Comparison of ENCODE assay signal across 16 cellular contexts in the genomic region with DNA sequence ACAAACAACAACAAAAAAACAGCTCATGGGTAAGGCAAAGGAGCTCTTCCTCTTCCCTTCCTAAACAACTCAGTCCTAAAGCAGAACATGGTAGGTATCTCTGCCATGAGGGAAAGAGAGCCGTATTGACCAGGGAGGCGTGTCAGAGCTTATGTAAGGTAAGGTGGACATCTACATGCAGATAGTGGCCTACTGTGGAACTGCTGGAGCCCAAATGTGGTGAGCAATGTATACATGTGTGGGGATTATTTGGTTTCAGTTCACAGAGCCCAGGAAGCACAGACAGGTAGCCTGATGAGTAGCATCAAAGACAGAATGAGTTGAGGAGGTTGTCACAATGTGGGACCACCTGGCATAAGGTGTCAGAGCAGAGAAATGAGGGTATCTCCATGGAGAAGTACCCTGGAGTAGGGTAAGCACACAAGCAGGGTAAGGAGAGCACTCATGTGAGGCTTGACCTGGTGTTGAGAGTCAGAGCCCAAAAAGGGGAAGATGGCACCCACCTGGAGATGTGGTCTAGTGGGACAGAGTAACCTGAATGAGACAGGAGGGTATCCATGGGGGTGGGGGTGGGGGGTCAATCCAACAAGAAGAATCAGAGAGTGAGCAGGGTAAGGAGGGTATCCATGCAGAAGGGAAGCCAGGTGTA. TPM values are rescaled to one million over a fixed set of nuclear protein-coding genes. Genes with fewer than 3 reads are reported as not detected.
DNase-seq lines count a peak whose midpoint lies in the region; ATAC-seq, FAIRE-seq and TF ChIP-seq lines count a peak whose summit lies in the region.
"Had no signal": no experiment of that assay in that cellular context is flagged by ENCODE, and none has a peak within 500 bp of the region (broad histone marks: within the 10 kb centered on the region; RNA-seq: fewer than 3 reads in every experiment).

No MANE protein-coding gene starts in this region.

- no peak for ATAC-seq in natural killer cell
- ATAC-seq in natural killer cell treated with Interleukin-12 subunit alpha and Interleukin-12 subunit beta and Interleukin-15 and Interleukin-18, amount 100 ng/mL, for 72 hours, result no peak
- no peak for ATAC-seq in GM18868 (IDR thresholded peaks at IDR 0.05; ENCODE audit: unreplicated experiment)

- peak overlapping the region; percentile 11 for H3K4me2 ChIP-seq in keratinocyte (ENCODE audit: control insufficient read depth, extremely low read depth, insufficient read depth, low read depth, low read length)

- no peak overlapping the region for H3K4me3 Mint-ChIP-seq in natural killer cell
- no peak overlapping the region for H3K4me3 Mint-ChIP-seq in natural killer cell treated with Interleukin-12 subunit alpha and Interleukin-12 subunit beta and Interleukin-15 and Interleukin-18, amount 100 ng/mL, for 72 hours
- H3K4me3 Mint-ChIP-seq in activated CD4-positive, alpha-beta memory T cell treated with anti-CD3 and anti-CD28 coated beads for 36 hours, result no peak overlapping the region

- TF ChIP-seq POLR2A in spleen (IDR thresholded peaks at IDR 0.05), result no peak

- H3K36me3 ChIP-seq in keratinocyte (ENCODE audit: control insufficient read depth in 2 of 2, extremely low read depth in 1 of 2, insufficient read depth in 2 of 2, low read length in 2 of 2) (peaks cover 9 to 23% of the 10 kb centered on the region in 2 experiments), spleen (peaks cover 0 to 98% (median 49%) of the 10 kb centered on the region in 6 donors)

- H3K9me3 ChIP-seq in keratinocyte (ENCODE audit: control insufficient read depth, low read depth, low read length) (no peaks in the 10 kb centered on the region), spleen (peaks cover 0 to 19% (median 13%) of the 10 kb centered on the region in 8 donors)
- H3K9me3 ChIP-seq: tibial artery had no signal

- H3K9me3 Mint-ChIP-seq in natural killer cell, result no peaks in the 10 kb centered on the region
- H3K9me3 Mint-ChIP-seq in natural killer cell treated with Interleukin-12 subunit alpha and Interleukin-12 subunit beta and Interleukin-15 and Interleukin-18, amount 100 ng/mL, for 72 hours, result peaks cover 3% of the 10 kb centered on the region
- peaks cover 13% of the 10 kb centered on the region for H3K9me3 Mint-ChIP-seq in activated CD4-positive, alpha-beta memory T cell treated with anti-CD3 and anti-CD28 coated beads for 36 hours

- dilution Hi-C loops in keratinocyte (cut with MboI; ENCODE audit: extremely low pct_ligation_motif_present, low sequenced_read_pairs), result no loop called here

- peak overlapping the region; percentile 19 for H3K27ac ChIP-seq in keratinocyte (ENCODE audit: control insufficient read depth, insufficient read depth, low read length)
- H3K27ac ChIP-seq in spleen, result peak overlapping the region in 2 of 8 donors; percentile 16 to 40
- H3K27ac ChIP-seq: esophagus muscularis mucosa, psoas muscle, tibial artery, VCaP had no signal

- WGBS in spleen, 5 donors, result 84 to 96% (median 92%) methylated on average over 2 of the region's 2 CpGs

- no peak overlapping the region for H3K4me3 ChIP-seq in keratinocyte (ENCODE audit: control insufficient read depth in 2 of 3, extremely low read depth in 1 of 3, insufficient read depth in 2 of 3, low read depth in 1 of 3, low read length in 3 of 3)
- no peak overlapping the region for H3K4me3 ChIP-seq in spleen
- H3K4me3 ChIP-seq: esophagus muscularis mucosa, psoas muscle, tibial artery had no signal

- no peaks in the 10 kb centered on the region for H3K9me1 ChIP-seq in keratinocyte (ENCODE audit: control insufficient read depth, extremely low read depth, insufficient read depth, low read length)

- POLR2A ChIA-PET in activated CD4-positive, alpha-beta memory T cell treated with anti-CD3 and anti-CD28 coated beads for 36 hours (lab: Charles Lee), result no interaction called here

- FAIRE-seq in keratinocyte (lab: Jason Lieb, UNC) (peak; percentile 13), urothelium cell line (lab: Jason Lieb, UNC) (no peak)
- FAIRE-seq: colon, RCC 7860 had no signal

- H2AFZ ChIP-seq in keratinocyte (ENCODE audit: control insufficient read depth, low read length), result no peak overlapping the region

- peaks cover 2% of the 10 kb centered on the region for H4K20me1 ChIP-seq in keratinocyte (ENCODE audit: control insufficient read depth, extremely low read depth, insufficient read depth, low read length)

- intact Hi-C loops in natural killer cell (cut with micrococcal nuclease), result no loop called here
- intact Hi-C loops in activated CD4-positive, alpha-beta memory T cell treated with anti-CD3 and anti-CD28 coated beads for 36 hours (cut with micrococcal nuclease), result no loop called here
- intact Hi-C loops in spleen (cut with DNase I; ENCODE audit: low total_unique reads), result no loop called here

- H3K4me1 ChIP-seq in keratinocyte (ENCODE audit: control insufficient read depth, extremely low read depth, insufficient read depth, low read length) (peaks cover 6% of the 10 kb centered on the region), spleen (peaks cover 0 to 7% (median 0%) of the 10 kb centered on the region in 6 donors)
- H3K4me1 ChIP-seq: psoas muscle, tibial artery had no signal

- TF ChIP-seq CTCF in natural killer cell (IDR thresholded peaks at IDR 0.05) (no peak), keratinocyte (optimal IDR thresholded peaks at IDR 0.05 in 1 of 3, IDR thresholded peaks at IDR 0.05 in 1 of 3, conservative IDR thresholded peaks at IDR 0.05 in 1 of 3; ENCODE audit: extremely low read depth in 1 of 3, insufficient read depth in 2 of 3, low read length in 3 of 3) (no peak), spleen (IDR thresholded peaks at IDR 0.05 in 8 of 11, conservative IDR thresholded peaks at IDR 0.05 in 3 of 11) (no peak), GM20000 (IDR thresholded peaks at IDR 0.05; ENCODE audit: extremely low read depth, missing control alignments) (no peak)

- peak overlapping the region; percentile 67 to 70 for H3K27ac Mint-ChIP-seq in natural killer cell
- H3K27ac Mint-ChIP-seq in natural killer cell treated with Interleukin-12 subunit alpha and Interleukin-12 subunit beta and Interleukin-15 and Interleukin-18, amount 100 ng/mL, for 72 hours, result peak overlapping the region in 1 of 2 donors; percentile 0
- H3K27ac Mint-ChIP-seq in activated CD4-positive, alpha-beta memory T cell treated with anti-CD3 and anti-CD28 coated beads for 36 hours, result peak overlapping the region; percentile 25

- H3K27me3 Mint-ChIP-seq in natural killer cell (ENCODE audit: low read depth in 2 of 2), result no peaks in the 10 kb centered on the region
- no peaks in the 10 kb centered on the region for H3K27me3 Mint-ChIP-seq in natural killer cell treated with Interleukin-12 subunit alpha and Interleukin-12 subunit beta and Interleukin-15 and Interleukin-18, amount 100 ng/mL, for 72 hours
- H3K27me3 Mint-ChIP-seq in activated CD4-positive, alpha-beta memory T cell treated with anti-CD3 and anti-CD28 coated beads for 36 hours, result no peaks in the 10 kb centered on the region

- H3K27me3 ChIP-seq in keratinocyte (ENCODE audit: control insufficient read depth, extremely low read depth, insufficient read depth, low read length), result no peaks in the 10 kb centered on the region
- no peaks in the 10 kb centered on the region for H3K27me3 ChIP-seq in spleen (replicated peaks in 1 of 7)
- H3K27me3 ChIP-seq: esophagus muscularis mucosa, tibial artery had no signal

- H3K9ac ChIP-seq in keratinocyte (ENCODE audit: control insufficient read depth, extremely low read depth, insufficient read depth, low read length), result no peak overlapping the region

- CTCF ChIA-PET in activated CD4-positive, alpha-beta memory T cell treated with anti-CD3 and anti-CD28 coated beads for 36 hours (lab: Charles Lee), result no interaction called here

- no peak for DNase-seq in natural killer cell
- DNase-seq in natural killer cell treated with Interleukin-12 subunit alpha and Interleukin-12 subunit beta and Interleukin-15 and Interleukin-18, amount 100 ng/mL, for 72 hours (ENCODE audit: low spot score), result no peak
- DNase-seq in activated CD4-positive, alpha-beta memory T cell treated with anti-CD3 and anti-CD28 coated beads for 36 hours, result no peak
- no peak for DNase-seq in keratinocyte (ENCODE audit: low read depth, low spot score)
- no peak for DNase-seq in spleen
- no peak for DNase-seq in urothelium cell line (ENCODE audit: low spot score)
- DNase-seq in GM20000 (ENCODE audit: low spot score), result no peak
- DNase-seq: GOT3, NCI-H1694 treated with DMSO at 0.1 percent for 48 hours, psoas muscle had no signal

- H3K4me1 Mint-ChIP-seq in natural killer cell, result peaks cover 16 to 28% of the 10 kb centered on the region in 2 donors
- H3K4me1 Mint-ChIP-seq in natural killer cell treated with Interleukin-12 subunit alpha and Interleukin-12 subunit beta and Interleukin-15 and Interleukin-18, amount 100 ng/mL, for 72 hours (ENCODE audit: low read depth in 2 of 2), result peaks cover 5 to 17% of the 10 kb centered on the region in 2 donors
- peaks cover 14% of the 10 kb centered on the region for H3K4me1 Mint-ChIP-seq in activated CD4-positive, alpha-beta memory T cell treated with anti-CD3 and anti-CD28 coated beads for 36 hours (ENCODE audit: low read depth)

- H3K36me3 Mint-ChIP-seq in natural killer cell, result peaks cover 22% of the 10 kb centered on the region
- peaks cover 28% of the 10 kb centered on the region for H3K36me3 Mint-ChIP-seq in natural killer cell treated with Interleukin-12 subunit alpha and Interleukin-12 subunit beta and Interleukin-15 and Interleukin-18, amount 100 ng/mL, for 72 hours
- H3K36me3 Mint-ChIP-seq in activated CD4-positive, alpha-beta memory T cell treated with anti-CD3 and anti-CD28 coated beads for 36 hours, result peaks cover 45% of the 10 kb centered on the region

- peaks cover 16% of the 10 kb centered on the region for H3K79me2 ChIP-seq in keratinocyte (ENCODE audit: control insufficient read depth, insufficient read depth, low read length)

RNA-seq across cellular contexts. Expression of gene DENND6A, which starts 45.5 kb away (rescaled TPM):
- total RNA-seq in natural killer cell (10 to 100 TPM; 54.5 to 69.8 (median 57.1) TPM), spleen (10 to 100 TPM; 28.2 to 92.1 (median 39.8) TPM)
- 10 to 100 TPM; 19.2 to 28.6 TPM for total RNA-seq in natural killer cell treated with Interleukin-12 subunit alpha and Interleukin-12 subunit beta and Interleukin-15 and Interleukin-18, amount 100 ng/mL, for 72 hours
- total RNA-seq in activated CD4-positive, alpha-beta memory T cell treated with anti-CD3 and anti-CD28 coated beads for 36 hours, result 10 to 100 TPM; 13.0 to 16.0 TPM
- polyA plus RNA-seq in keratinocyte (13.8 to 22.8 TPM (median 21.6 TPM) in 3 replicates), spleen (10 to 100 TPM in 1 of 3 donors, 1 to 10 TPM in 2; 8.9 to 11.9 (median 9.6) TPM)
- 5.8 TPM for polyA plus RNA-seq in keratinocyte (2011; ENCODE audit: low read depth)
- polyA plus RNA-seq in keratinocyte (2011; cell fraction: cytosol; rRNA removed), result 7.9 and 14.8 TPM in 2 replicates
- 17.2 and 18.8 TPM in 2 replicates for polyA plus RNA-seq in keratinocyte (2011; cell fraction: nucleus; rRNA removed)
- polyA plus RNA-seq in keratinocyte (2012; ENCODE audit: low replicate concordance), result 15.7 and 17.1 TPM in 2 replicates
- 19.8 to 39.0 TPM (median 23.3 TPM) in 3 replicates for polyA minus RNA-seq in keratinocyte
- 9.2 TPM for polyA minus RNA-seq in keratinocyte (2011; cell fraction: cytosol; rRNA and poly(A)+ RNA removed)
- 14.2 and 36.1 TPM in 2 replicates for polyA minus RNA-seq in keratinocyte (2011; cell fraction: nucleus; rRNA and poly(A)+ RNA removed)

RNA-seq across cellular contexts. Expression of gene ARF4, which starts 50.3 kb away (rescaled TPM):
- total RNA-seq in natural killer cell (100 to 1,000 TPM in 1 of 3 donors, 10 to 100 TPM in 2; 88.0 to 132 (median 89.6) TPM), spleen (10 to 100 TPM; 68.1 to 88.7 (median 75.0) TPM)
- 100 to 1,000 TPM in 1 of 2 donors, 10 to 100 TPM in 1; 92.7 to 112 TPM for total RNA-seq in natural killer cell treated with Interleukin-12 subunit alpha and Interleukin-12 subunit beta and Interleukin-15 and Interleukin-18, amount 100 ng/mL, for 72 hours
- 10 to 100 TPM; 66.6 to 68.8 TPM for total RNA-seq in activated CD4-positive, alpha-beta memory T cell treated with anti-CD3 and anti-CD28 coated beads for 36 hours
- polyA plus RNA-seq in keratinocyte (236 to 344 TPM (median 277 TPM) in 3 replicates), spleen (10 to 100 TPM; 41.1 to 77.3 (median 77.2) TPM)
- polyA plus RNA-seq in keratinocyte (2011; ENCODE audit: low read depth), result 198 TPM
- polyA plus RNA-seq in keratinocyte (2011; cell fraction: cytosol; rRNA removed), result 250 and 463 TPM in 2 replicates
- 219 and 277 TPM in 2 replicates for polyA plus RNA-seq in keratinocyte (2011; cell fraction: nucleus; rRNA removed)
- polyA plus RNA-seq in keratinocyte (2012; ENCODE audit: low replicate concordance), result 148 and 232 TPM in 2 replicates
- 224 to 383 TPM (median 355 TPM) in 3 replicates for polyA minus RNA-seq in keratinocyte
- polyA minus RNA-seq in keratinocyte (2011; cell fraction: cytosol; rRNA and poly(A)+ RNA removed), result 159 TPM
- 129 and 169 TPM in 2 replicates for polyA minus RNA-seq in keratinocyte (2011; cell fraction: nucleus; rRNA and poly(A)+ RNA removed)
